In genomic region chr6:21067521-21067920, GRCh38 we compare ENCODE assay signal across 1 cellular context.
TF ChIP-seq lines count a peak whose summit lies in the region.

No MANE protein-coding gene starts in this region.

TF ChIP-seq in K562, 482 proteins besides CTCF, POLR2A, EP300 and RAD21 (continued from another document):
- TF ChIP-seq MGA (IDR thresholded peaks at IDR 0.05) (no peak), TBP (optimal IDR thresholded peaks at IDR 0.05; ENCODE audit: low read depth, low read length) (no peak), ATF2 (CRISPR knock-in tag; IDR thresholded peaks at IDR 0.05) (no peak), MAFG (tag; conservative IDR thresholded peaks at IDR 0.05) (peak; percentile 44; the same call in 1 of the 2 replicates), SP2 (IDR thresholded peaks at IDR 0.05; ENCODE audit: extremely low read depth, low read depth, low read length, poor library complexity, severe bottlenecking) (no peak), CXXC5 (CRISPR knock-in tag; IDR thresholded peaks at IDR 0.05) (no peak), HMGXB4 (CRISPR knock-in tag; IDR thresholded peaks at IDR 0.05) (no peak), KDM2B (CRISPR knock-in tag; IDR thresholded peaks at IDR 0.05) (no peak), CCAR2 (IDR thresholded peaks at IDR 0.05; ENCODE audit: low read depth, low read length) (no peak), HNRNPLL (IDR thresholded peaks at IDR 0.05; ENCODE audit: low read depth, low read length, poor library complexity, severe bottlenecking) (no peak), STAT6 (CRISPR knock-in tag; IDR thresholded peaks at IDR 0.05) (no peak), ZNF586 (CRISPR knock-in tag; conservative IDR thresholded peaks at IDR 0.05) (no peak), ZNF696 (CRISPR knock-in tag; conservative IDR thresholded peaks at IDR 0.05) (no peak), TCF15 (CRISPR knock-in tag; IDR thresholded peaks at IDR 0.05) (no peak), BRD9 (IDR thresholded peaks at IDR 0.05; ENCODE audit: low read depth, partially characterized antibody) (no peak), SUPT5H (IDR thresholded peaks at IDR 0.05) (no peak), ZKSCAN8 (CRISPR knock-in tag; IDR thresholded peaks at IDR 0.05) (no peak), ARNT (IDR thresholded peaks at IDR 0.05) (no peak), AFF1 (IDR thresholded peaks at IDR 0.05; ENCODE audit: low read depth in 1 of 2, partially characterized antibody in 2 of 2) (no peak)
